ENCODE assay signal across 1 cellular context in the genomic region with DNA sequence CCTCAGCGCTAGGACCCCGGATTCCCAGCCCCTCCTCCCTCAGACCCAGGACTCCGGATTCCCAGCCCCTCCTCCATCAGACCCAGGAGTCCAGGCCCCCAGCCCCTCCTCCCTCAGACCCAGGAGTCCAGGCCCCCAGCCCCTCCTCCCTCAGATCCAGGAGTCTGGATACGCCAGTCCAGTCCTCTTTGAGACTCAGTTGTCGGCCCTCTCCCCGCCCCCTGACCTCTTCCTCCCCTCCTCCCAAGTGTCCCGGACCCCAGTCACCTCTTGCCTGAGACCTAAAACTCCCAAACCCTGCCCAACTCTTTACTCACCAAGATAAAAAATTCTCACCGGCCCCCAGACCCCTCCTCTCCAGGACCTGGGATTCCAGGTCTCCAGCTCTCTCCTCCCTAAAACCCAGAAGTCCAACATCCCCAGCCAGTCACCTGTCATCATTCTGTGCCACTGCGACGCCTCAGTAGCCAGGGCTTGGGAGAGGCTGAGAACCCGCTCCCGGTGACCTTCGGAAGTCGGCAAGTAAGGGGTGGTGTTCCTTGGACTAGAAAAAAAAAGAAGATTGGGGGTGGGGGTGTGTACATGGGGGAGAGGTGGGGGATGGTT.
TF ChIP-seq lines count a peak whose summit lies in the region.

No MANE protein-coding gene starts in this region.

TF ChIP-seq in H1, 55 proteins besides CTCF, POLR2A, EP300 and RAD21:
- TF ChIP-seq SIN3A (conservative IDR thresholded peaks at IDR 0.05 in 1 of 2, IDR thresholded peaks at IDR 0.05 in 1 of 2; ENCODE audit: low read depth in 1 of 2, low read length in 2 of 2) (0 out of 4 replicates have a peak, but pooled peaks of 1 of the 2 experiments have one; percentile 5), YY1 (IDR thresholded peaks at IDR 0.05; ENCODE audit: low read depth, low read length) (no peak), CREB1 (IDR thresholded peaks at IDR 0.05) (peak; percentile 63), TCF12 (IDR thresholded peaks at IDR 0.05; ENCODE audit: low read depth, low read length) (no peak), CHD1 (IDR thresholded peaks at IDR 0.05; ENCODE audit: low read depth, low read length) (no peak)
- TF ChIP-seq, protein P1, sequence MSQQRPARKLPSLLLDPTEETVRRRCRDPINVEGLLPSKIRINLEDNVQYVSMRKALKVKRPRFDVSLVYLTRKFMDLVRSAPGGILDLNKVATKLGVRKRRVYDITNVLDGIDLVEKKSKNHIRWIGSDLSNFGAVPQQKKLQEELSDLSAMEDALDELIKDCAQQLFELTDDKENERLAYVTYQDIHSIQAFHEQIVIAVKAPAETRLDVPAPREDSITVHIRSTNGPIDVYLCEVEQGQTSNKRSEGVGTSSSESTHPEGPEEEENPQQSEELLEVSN (IDR thresholded peaks at IDR 0.05) = 0 out of 2 replicates have a peak, but pooled peaks have one; percentile 4
